1 cellular context compared by ENCODE assay signal in genomic region chr19:47319923-47320871, GRCh38.
TF ChIP-seq lines count a peak whose summit lies in the region.

No MANE protein-coding gene starts in this region.

TF ChIP-seq in K562, 482 proteins besides CTCF, POLR2A, EP300 and RAD21:
- TF ChIP-seq, protein P1, sequence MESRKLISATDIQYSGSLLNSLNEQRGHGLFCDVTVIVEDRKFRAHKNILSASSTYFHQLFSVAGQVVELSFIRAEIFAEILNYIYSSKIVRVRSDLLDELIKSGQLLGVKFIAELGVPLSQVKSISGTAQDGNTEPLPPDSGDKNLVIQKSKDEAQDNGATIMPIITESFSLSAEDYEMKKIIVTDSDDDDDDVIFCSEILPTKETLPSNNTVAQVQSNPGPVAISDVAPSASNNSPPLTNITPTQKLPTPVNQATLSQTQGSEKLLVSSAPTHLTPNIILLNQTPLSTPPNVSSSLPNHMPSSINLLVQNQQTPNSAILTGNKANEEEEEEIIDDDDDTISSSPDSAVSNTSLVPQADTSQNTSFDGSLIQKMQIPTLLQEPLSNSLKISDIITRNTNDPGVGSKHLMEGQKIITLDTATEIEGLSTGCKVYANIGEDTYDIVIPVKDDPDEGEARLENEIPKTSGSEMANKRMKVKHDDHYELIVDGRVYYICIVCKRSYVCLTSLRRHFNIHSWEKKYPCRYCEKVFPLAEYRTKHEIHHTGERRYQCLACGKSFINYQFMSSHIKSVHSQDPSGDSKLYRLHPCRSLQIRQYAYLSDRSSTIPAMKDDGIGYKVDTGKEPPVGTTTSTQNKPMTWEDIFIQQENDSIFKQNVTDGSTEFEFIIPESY (CRISPR knock-in tag; IDR thresholded peaks at IDR 0.05) = 0 out of 2 replicates have a peak, but pooled peaks have one; percentile 25
- no peak for TF ChIP-seq PRPF4 (IDR thresholded peaks at IDR 0.05; ENCODE audit: insufficient read depth, low read depth, low read length, poor library complexity, severe bottlenecking)
